In the genomic region with DNA sequence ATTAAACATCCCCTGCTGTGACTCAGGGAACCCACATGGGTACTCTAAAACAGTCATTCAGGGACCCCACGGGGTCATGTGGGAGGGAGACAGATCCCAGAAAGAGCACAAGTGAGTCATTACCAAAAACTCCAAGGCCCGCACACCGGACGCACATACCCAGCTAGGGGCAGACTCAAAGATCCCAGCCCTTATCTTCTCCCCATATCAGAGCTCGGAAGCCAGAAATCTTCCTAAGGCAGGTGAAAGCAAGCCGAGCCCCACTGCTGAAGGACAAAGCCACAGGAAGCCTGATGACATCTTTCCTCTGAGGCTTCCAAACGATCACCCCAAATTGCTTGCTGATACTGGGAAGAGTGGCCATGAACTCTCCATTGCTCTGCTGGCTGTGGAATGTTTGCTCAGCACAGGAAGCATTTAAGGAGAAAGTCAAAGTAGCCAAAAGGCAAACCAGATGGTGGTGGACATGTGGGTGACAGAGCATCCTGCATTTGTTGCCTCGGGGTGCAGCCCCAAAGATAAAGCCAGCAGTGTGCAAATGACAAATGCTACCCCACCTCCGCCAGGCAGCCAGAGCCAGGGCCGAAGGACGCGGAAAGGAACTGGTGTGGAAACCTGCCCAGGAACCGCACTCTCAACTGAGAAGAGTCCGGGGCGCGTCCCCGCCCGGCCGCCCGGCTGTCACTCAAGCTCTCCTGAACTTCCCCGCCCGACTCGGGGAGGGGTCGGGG, we compare ENCODE assay signal across 1 cellular context.
TF ChIP-seq lines count a peak whose summit lies in the region.

No MANE protein-coding gene starts in this region.

TF ChIP-seq in K562, 482 proteins besides CTCF, POLR2A, EP300 and RAD21 (continued from another document and continues in another):
- TF ChIP-seq MYC (IDR thresholded peaks at IDR 0.05; ENCODE audit: low read depth, low read length) (peak; percentile 44; the same call in 1 of the 2 replicates), MYC (CRISPR knock-in tag; IDR thresholded peaks at IDR 0.05; ENCODE audit: borderline replicate concordance, low read depth) (no peak), PBX2 (CRISPR knock-in tag; IDR thresholded peaks at IDR 0.05; ENCODE audit: low read depth) (peak; percentile 88), PBX2 (tag; conservative IDR thresholded peaks at IDR 0.05; ENCODE audit: low read depth) (peak; percentile 80), UBTF (IDR thresholded peaks at IDR 0.05; ENCODE audit: borderline replicate concordance in 1 of 2, low read depth in 2 of 2, low read length in 2 of 2) (peak; percentile 10 to 26; a peak in 1 of 4 replicates), LCOR (CRISPR knock-in tag; IDR thresholded peaks at IDR 0.05) (peak; percentile 77; the same call in 1 of the 2 replicates), SUPT5H (IDR thresholded peaks at IDR 0.05) (peak; percentile 56; the same call in 1 of the 2 replicates), SIN3A (IDR thresholded peaks at IDR 0.05; ENCODE audit: borderline replicate concordance in 2 of 2, control insufficient read depth in 1 of 2, low read depth in 2 of 2, low read length in 2 of 2) (peak in 1 of 2 experiments; percentile 42; a peak in 1 of 4 replicates), JUND (IDR thresholded peaks at IDR 0.05; ENCODE audit: borderline replicate concordance, low read depth, low read length) (peak; percentile 86), JUND (tag; IDR thresholded peaks at IDR 0.05; ENCODE audit: borderline replicate concordance, low read depth, low read length) (peak; percentile 29; the same call in 1 of the 3 replicates), ILF3 (IDR thresholded peaks at IDR 0.05; ENCODE audit: borderline replicate concordance) (no peak), FOSL1 (tag; conservative IDR thresholded peaks at IDR 0.05) (peak; percentile 88), CHD1 (IDR thresholded peaks at IDR 0.05; ENCODE audit: low read length) (peak; percentile 96), MLLT1 (IDR thresholded peaks at IDR 0.05) (0 out of 4 replicates have a peak, but pooled peaks of 1 of the 2 experiments have one; percentile 21), JUN (IDR thresholded peaks at IDR 0.05; ENCODE audit: borderline replicate concordance, low read depth, low read length) (peak; percentile 76; the same call in 1 of the 2 replicates), JUN (CRISPR knock-in tag; IDR thresholded peaks at IDR 0.05; ENCODE audit: borderline replicate concordance) (no peak), RREB1 (CRISPR knock-in tag; IDR thresholded peaks at IDR 0.05) (no peak), NR2C2 (CRISPR knock-in tag; IDR thresholded peaks at IDR 0.05) (no peak), NR2C2 (tag; IDR thresholded peaks at IDR 0.05) (peak; percentile 69), ZMIZ1 (IDR thresholded peaks at IDR 0.05; ENCODE audit: low read depth in 2 of 2, low read length in 2 of 2) (0 out of 4 replicates have a peak, but pooled peaks of 1 of the 2 experiments have one; percentile 29), ZNF586 (CRISPR knock-in tag; conservative IDR thresholded peaks at IDR 0.05) (no peak), NCOR1 (IDR thresholded peaks at IDR 0.05) (no peak), CREM (IDR thresholded peaks at IDR 0.05; ENCODE audit: low read depth) (peak; percentile 20), TARDBP (IDR thresholded peaks at IDR 0.05) (0 out of 2 replicates have a peak, but pooled peaks have one; percentile 29), DPF2 (IDR thresholded peaks at IDR 0.05) (peak; percentile 75; the same call in 1 of the 2 replicates)
- TF ChIP-seq, protein P1, sequence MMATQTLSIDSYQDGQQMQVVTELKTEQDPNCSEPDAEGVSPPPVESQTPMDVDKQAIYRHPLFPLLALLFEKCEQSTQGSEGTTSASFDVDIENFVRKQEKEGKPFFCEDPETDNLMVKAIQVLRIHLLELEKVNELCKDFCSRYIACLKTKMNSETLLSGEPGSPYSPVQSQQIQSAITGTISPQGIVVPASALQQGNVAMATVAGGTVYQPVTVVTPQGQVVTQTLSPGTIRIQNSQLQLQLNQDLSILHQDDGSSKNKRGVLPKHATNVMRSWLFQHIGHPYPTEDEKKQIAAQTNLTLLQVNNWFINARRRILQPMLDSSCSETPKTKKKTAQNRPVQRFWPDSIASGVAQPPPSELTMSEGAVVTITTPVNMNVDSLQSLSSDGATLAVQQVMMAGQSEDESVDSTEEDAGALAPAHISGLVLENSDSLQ (IDR thresholded peaks at IDR 0.05): peak; percentile 98
- TF ChIP-seq, protein P2, sequence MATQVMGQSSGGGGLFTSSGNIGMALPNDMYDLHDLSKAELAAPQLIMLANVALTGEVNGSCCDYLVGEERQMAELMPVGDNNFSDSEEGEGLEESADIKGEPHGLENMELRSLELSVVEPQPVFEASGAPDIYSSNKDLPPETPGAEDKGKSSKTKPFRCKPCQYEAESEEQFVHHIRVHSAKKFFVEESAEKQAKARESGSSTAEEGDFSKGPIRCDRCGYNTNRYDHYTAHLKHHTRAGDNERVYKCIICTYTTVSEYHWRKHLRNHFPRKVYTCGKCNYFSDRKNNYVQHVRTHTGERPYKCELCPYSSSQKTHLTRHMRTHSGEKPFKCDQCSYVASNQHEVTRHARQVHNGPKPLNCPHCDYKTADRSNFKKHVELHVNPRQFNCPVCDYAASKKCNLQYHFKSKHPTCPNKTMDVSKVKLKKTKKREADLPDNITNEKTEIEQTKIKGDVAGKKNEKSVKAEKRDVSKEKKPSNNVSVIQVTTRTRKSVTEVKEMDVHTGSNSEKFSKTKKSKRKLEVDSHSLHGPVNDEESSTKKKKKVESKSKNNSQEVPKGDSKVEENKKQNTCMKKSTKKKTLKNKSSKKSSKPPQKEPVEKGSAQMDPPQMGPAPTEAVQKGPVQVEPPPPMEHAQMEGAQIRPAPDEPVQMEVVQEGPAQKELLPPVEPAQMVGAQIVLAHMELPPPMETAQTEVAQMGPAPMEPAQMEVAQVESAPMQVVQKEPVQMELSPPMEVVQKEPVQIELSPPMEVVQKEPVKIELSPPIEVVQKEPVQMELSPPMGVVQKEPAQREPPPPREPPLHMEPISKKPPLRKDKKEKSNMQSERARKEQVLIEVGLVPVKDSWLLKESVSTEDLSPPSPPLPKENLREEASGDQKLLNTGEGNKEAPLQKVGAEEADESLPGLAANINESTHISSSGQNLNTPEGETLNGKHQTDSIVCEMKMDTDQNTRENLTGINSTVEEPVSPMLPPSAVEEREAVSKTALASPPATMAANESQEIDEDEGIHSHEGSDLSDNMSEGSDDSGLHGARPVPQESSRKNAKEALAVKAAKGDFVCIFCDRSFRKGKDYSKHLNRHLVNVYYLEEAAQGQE (CRISPR knock-in tag; IDR thresholded peaks at IDR 0.05; ENCODE audit: low read depth): 0 out of 2 replicates have a peak, but pooled peaks have one; percentile 18
- TF ChIP-seq, protein P3, sequence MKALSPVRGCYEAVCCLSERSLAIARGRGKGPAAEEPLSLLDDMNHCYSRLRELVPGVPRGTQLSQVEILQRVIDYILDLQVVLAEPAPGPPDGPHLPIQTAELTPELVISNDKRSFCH (CRISPR knock-in tag; IDR thresholded peaks at IDR 0.05): no peak
- TF ChIP-seq, protein P3 (tag; IDR thresholded peaks at IDR 0.05): no peak
